ENCODE assay signal across 17 cellular contexts in the genomic region with DNA sequence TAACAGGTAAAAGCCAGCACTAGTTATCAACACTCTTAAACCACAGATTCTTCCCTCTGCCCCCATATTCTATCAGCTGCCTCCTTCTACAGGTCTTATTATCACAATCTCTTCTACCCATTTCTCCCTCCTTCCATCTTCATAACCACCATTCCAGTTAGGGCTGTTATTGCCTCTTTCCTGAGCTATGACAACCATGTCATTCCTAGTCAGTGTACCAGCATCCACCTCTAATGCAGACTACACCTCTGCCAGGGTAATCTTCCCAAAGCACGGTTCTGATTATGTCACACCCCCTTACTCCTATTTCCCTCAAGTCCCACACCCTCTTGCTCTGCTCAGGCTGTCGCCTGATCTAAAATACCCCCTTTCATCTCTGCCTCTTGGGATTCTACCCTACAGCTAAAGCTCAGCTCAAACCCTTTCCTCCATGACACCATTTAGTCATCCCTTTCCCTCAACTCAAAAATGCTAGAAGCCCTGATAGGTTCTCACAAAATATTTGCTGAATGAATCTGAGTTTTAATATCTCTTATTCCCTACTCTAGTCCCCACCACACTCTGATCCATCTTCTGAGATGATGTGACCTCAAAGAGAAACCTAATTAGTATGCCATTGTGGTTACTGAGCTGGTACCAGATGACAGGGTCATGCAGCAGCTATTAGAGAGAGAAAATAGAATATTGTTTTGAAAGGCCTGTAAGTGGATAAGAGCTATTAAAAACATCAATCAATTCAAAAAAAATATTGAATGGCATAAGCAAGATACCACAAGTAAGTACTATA. TPM values are rescaled to one million over a fixed set of nuclear protein-coding genes. Genes with fewer than 3 reads are reported as not detected.
A peak's percentile ranks its signal among the peaks of the same experiment; 100 is the strongest.
DNase-seq lines count a peak whose midpoint lies in the region; ATAC-seq and TF ChIP-seq lines count a peak whose summit lies in the region.
"Had no signal": no experiment of that assay in that cellular context is flagged by ENCODE, and none has a peak within 500 bp of the region (broad histone marks: within the 10 kb centered on the region; RNA-seq: fewer than 3 reads in every experiment).

No MANE protein-coding gene starts in this region.

- no peak overlapping the region for H2AFZ ChIP-seq in OCI-LY3 (ENCODE audit: low read depth, low read length)

- TF ChIP-seq CTCF in OCI-LY3 (IDR thresholded peaks at IDR 0.05; ENCODE audit: low read depth, low read length) (no peak), esophagus squamous epithelium (IDR thresholded peaks at IDR 0.05) (no peak)

- H4K20me1 ChIP-seq in OCI-LY3 (ENCODE audit: insufficient read depth, low read length): peaks cover 16% of the 10 kb centered on the region

- peaks cover 69% of the 10 kb centered on the region for H3K79me2 ChIP-seq in OCI-LY3 (ENCODE audit: low read length)

- H3K27me3 ChIP-seq in OCI-LY3 (ENCODE audit: low read depth, low read length) (no peaks in the 10 kb centered on the region), esophagus squamous epithelium (no peaks in the 10 kb centered on the region)

- no peak overlapping the region for H3K4me3 ChIP-seq in OCI-LY3 (ENCODE audit: low read length)
- no peak overlapping the region for H3K4me3 ChIP-seq in esophagus squamous epithelium

- H3K36me3 Mint-ChIP-seq in activated CD4-positive, alpha-beta T cell treated with anti-CD3 and anti-CD28 coated beads, Interleukin-2, amount 10 ng/mL, durations not matched to agents 7 days and 5 days (ENCODE audit: low read depth): peaks cover 35% of the 10 kb centered on the region
- H3K36me3 Mint-ChIP-seq in dendritic cell treated with granulocyte-macrophage colony-stimulating factor and Interleukin-4, amounts not matched to agents 40 ng/mL and 50 ng/mL, for 4 days (ENCODE audit: low read depth): peaks cover 41% of the 10 kb centered on the region
- peaks cover 70% of the 10 kb centered on the region for H3K36me3 Mint-ChIP-seq in stimulated activated effector memory CD8-positive, alpha-beta T cell treated with anti-CD3 and anti-CD28 coated beads, Interleukin-12 subunit alpha, Interleukin-12 subunit beta, amount 100 ng/mL, for 72 hours
- H3K36me3 Mint-ChIP-seq: naive B cell had no signal

- 79 to 89% methylated on average over 2 of the region's 2 CpGs for WGBS in esophagus squamous epithelium, 2 donors

- peaks cover 14% of the 10 kb centered on the region for H3K4me1 ChIP-seq in OCI-LY3 (ENCODE audit: low read length)
- peaks cover 0 to 28% (median 0%) of the 10 kb centered on the region in 3 donors for H3K4me1 ChIP-seq in esophagus squamous epithelium

- ATAC-seq in stimulated activated effector memory CD8-positive, alpha-beta T cell treated with anti-CD3 and anti-CD28 coated beads, Interleukin-12 subunit alpha, Interleukin-12 subunit beta, amount 100 ng/mL, for 72 hours: peak; percentile 85
- no peak for ATAC-seq in GM21526 (IDR thresholded peaks at IDR 0.05; ENCODE audit: low FRiP score, unreplicated experiment)
- ATAC-seq: left lobe of liver had no signal

- POLR2A ChIA-PET in activated CD4-positive, alpha-beta T cell treated with anti-CD3 and anti-CD28 coated beads, Interleukin-2, amount 10 ng/mL, durations not matched to agents 7 days and 5 days (lab: Charles Lee): interaction anchor here (0.6 kb wide), 2 partner anchors 15 to 41 kb away, joined by 3 to 5 read pairs; no protein-coding TSS in a partner anchor

- H3K27ac Mint-ChIP-seq in activated CD4-positive, alpha-beta T cell treated with anti-CD3 and anti-CD28 coated beads, Interleukin-2, amount 10 ng/mL, durations not matched to agents 7 days and 5 days: peak overlapping the region; percentile 6
- H3K27ac Mint-ChIP-seq in dendritic cell treated with granulocyte-macrophage colony-stimulating factor and Interleukin-4, amounts not matched to agents 40 ng/mL and 50 ng/mL, for 4 days: peak overlapping the region; percentile 12
- H3K27ac Mint-ChIP-seq in stimulated activated effector memory CD8-positive, alpha-beta T cell treated with anti-CD3 and anti-CD28 coated beads, Interleukin-12 subunit alpha, Interleukin-12 subunit beta, amount 100 ng/mL, for 72 hours: no peak overlapping the region

- H3K9me3 Mint-ChIP-seq in activated CD4-positive, alpha-beta T cell treated with anti-CD3 and anti-CD28 coated beads, Interleukin-2, amount 10 ng/mL, durations not matched to agents 7 days and 5 days: no peaks in the 10 kb centered on the region
- H3K9me3 Mint-ChIP-seq in dendritic cell treated with granulocyte-macrophage colony-stimulating factor and Interleukin-4, amounts not matched to agents 40 ng/mL and 50 ng/mL, for 4 days: no peaks in the 10 kb centered on the region
- H3K9me3 Mint-ChIP-seq in stimulated activated effector memory CD8-positive, alpha-beta T cell treated with anti-CD3 and anti-CD28 coated beads, Interleukin-12 subunit alpha, Interleukin-12 subunit beta, amount 100 ng/mL, for 72 hours: no peaks in the 10 kb centered on the region
- H3K9me3 Mint-ChIP-seq: naive B cell had no signal

- no peaks in the 10 kb centered on the region for H3K27me3 Mint-ChIP-seq in activated CD4-positive, alpha-beta T cell treated with anti-CD3 and anti-CD28 coated beads, Interleukin-2, amount 10 ng/mL, durations not matched to agents 7 days and 5 days
- H3K27me3 Mint-ChIP-seq in dendritic cell treated with granulocyte-macrophage colony-stimulating factor and Interleukin-4, amounts not matched to agents 40 ng/mL and 50 ng/mL, for 4 days: no peaks in the 10 kb centered on the region
- H3K27me3 Mint-ChIP-seq: naive B cell had no signal

- H3K9me3 ChIP-seq in OCI-LY3 (ENCODE audit: insufficient read depth, low read length) (no peaks in the 10 kb centered on the region), esophagus squamous epithelium (no peaks in the 10 kb centered on the region)

- H3K36me3 ChIP-seq in OCI-LY3 (replicated peaks; ENCODE audit: low read depth, low read length): peaks cover 30% of the 10 kb centered on the region
- peaks cover 0 to 45% (median 0%) of the 10 kb centered on the region in 3 donors for H3K36me3 ChIP-seq in esophagus squamous epithelium

- H3K4me3 Mint-ChIP-seq in activated CD4-positive, alpha-beta T cell treated with anti-CD3 and anti-CD28 coated beads, Interleukin-2, amount 10 ng/mL, durations not matched to agents 7 days and 5 days: no peak overlapping the region
- H3K4me3 Mint-ChIP-seq in dendritic cell treated with granulocyte-macrophage colony-stimulating factor and Interleukin-4, amounts not matched to agents 40 ng/mL and 50 ng/mL, for 4 days: no peak overlapping the region
- H3K4me3 Mint-ChIP-seq in stimulated activated effector memory CD8-positive, alpha-beta T cell treated with anti-CD3 and anti-CD28 coated beads, Interleukin-12 subunit alpha, Interleukin-12 subunit beta, amount 100 ng/mL, for 72 hours: no peak overlapping the region
- H3K4me3 Mint-ChIP-seq: naive B cell had no signal

- H3K9ac ChIP-seq in OCI-LY3 (ENCODE audit: low read length): no peak overlapping the region

- no peak for TF ChIP-seq POLR2A in esophagus squamous epithelium (IDR thresholded peaks at IDR 0.05)

- H3K4me1 Mint-ChIP-seq in activated CD4-positive, alpha-beta T cell treated with anti-CD3 and anti-CD28 coated beads, Interleukin-2, amount 10 ng/mL, durations not matched to agents 7 days and 5 days: peaks cover 26% of the 10 kb centered on the region
- H3K4me1 Mint-ChIP-seq in dendritic cell treated with granulocyte-macrophage colony-stimulating factor and Interleukin-4, amounts not matched to agents 40 ng/mL and 50 ng/mL, for 4 days (ENCODE audit: low read depth): peaks cover 11% of the 10 kb centered on the region
- H3K4me1 Mint-ChIP-seq in stimulated activated effector memory CD8-positive, alpha-beta T cell treated with anti-CD3 and anti-CD28 coated beads, Interleukin-12 subunit alpha, Interleukin-12 subunit beta, amount 100 ng/mL, for 72 hours: peaks cover 13% of the 10 kb centered on the region
- H3K4me1 Mint-ChIP-seq: naive B cell had no signal

- CTCF ChIA-PET in activated CD4-positive, alpha-beta T cell treated with anti-CD3 and anti-CD28 coated beads, Interleukin-2, amount 10 ng/mL, durations not matched to agents 7 days and 5 days (lab: Charles Lee): interaction anchor here (0.7 to 2.8 kb wide), 8 partner anchors 19 to 68 kb away, joined by 3 to 11 read pairs (median 4); no protein-coding TSS in a partner anchor

- peak overlapping the region; percentile 25 for H3K4me2 ChIP-seq in OCI-LY3 (ENCODE audit: low read length)

- intact Hi-C loops in dendritic cell treated with granulocyte-macrophage colony-stimulating factor and Interleukin-4, amounts not matched to agents 40 ng/mL and 50 ng/mL, for 4 days (cut with micrococcal nuclease): no loop called here
- intact Hi-C loops in esophagus squamous epithelium (cut with DNase I): no loop called here

- no peak for DNase-seq in activated CD4-positive, alpha-beta T cell treated with anti-CD3 and anti-CD28 coated beads, Interleukin-2, amount 10 ng/mL, durations not matched to agents 7 days and 5 days
- DNase-seq in activated CD4-positive, alpha-beta T cell treated with anti-CD3 and anti-CD28 coated beads, Interleukin-2, amount 50 U/mL, for 48 hours: no peak
- no peak for DNase-seq in stimulated activated effector memory CD8-positive, alpha-beta T cell treated with anti-CD3 and anti-CD28 coated beads, Interleukin-12 subunit alpha, Interleukin-12 subunit beta, amount 100 ng/mL, for 72 hours (ENCODE audit: low spot score in 2 of 2)
- no peak for DNase-seq in NCI-H2227 treated with DMSO at 0.1 percent for 48 hours (lab: John Stamatoyannopoulos, UW)
- DNase-seq in esophagus squamous epithelium (lab: John Stamatoyannopoulos, UW): no peak
- DNase-seq: ACHN; activated CD4-positive, alpha-beta T cell treated with anti-CD3 and anti-CD28 coated beads, Interleukin-2, amount 50 U/mL, for 4 hours; activated effector memory CD4-positive, alpha-beta T cell treated with Interleukin-2 at 50 U/mL for 16 hours; aorta; Calu3; naive B cell; stimulated activated CD4-positive, alpha-beta T cell treated with anti-CD3 and anti-CD28 coated beads, Interleukin-15, amount 100 ng/mL, for 24 hours had no signal

- H3K27ac ChIP-seq in OCI-LY3 (ENCODE audit: low read length) (0 out of 2 replicates have a peak overlapping the region, but pooled peaks have one; percentile 21), esophagus squamous epithelium (no peak overlapping the region)

RNA-seq across cellular contexts. Expression of a gene that starts 11.7 kb away (rescaled TPM):
- 100 to 1,000 TPM; 177 to 183 TPM for total RNA-seq in activated CD4-positive, alpha-beta T cell treated with anti-CD3 and anti-CD28 coated beads, Interleukin-2, amount 10 ng/mL, durations not matched to agents 7 days and 5 days
- 10 to 100 TPM; 20.1 to 44.7 (median 33.6) TPM for total RNA-seq in esophagus squamous epithelium

RNA-seq across cellular contexts. Expression of a gene that starts 40.8 kb away (rescaled TPM):
- total RNA-seq in activated CD4-positive, alpha-beta T cell treated with anti-CD3 and anti-CD28 coated beads, Interleukin-2, amount 10 ng/mL, durations not matched to agents 7 days and 5 days: not detected
- total RNA-seq in esophagus squamous epithelium: not detected

RNA-seq across cellular contexts. Expression of a gene that starts 43.8 kb away (rescaled TPM):
- total RNA-seq in activated CD4-positive, alpha-beta T cell treated with anti-CD3 and anti-CD28 coated beads, Interleukin-2, amount 10 ng/mL, durations not matched to agents 7 days and 5 days: 10 to 100 TPM in 1 of 2 experiments, 1 to 10 TPM in 1; 8.7 to 10.1 TPM
- 1 to 10 TPM; 1.5 to 5.7 (median 2.6) TPM for total RNA-seq in esophagus squamous epithelium

RNA-seq across cellular contexts. Expression of a gene that starts 51.9 kb away (rescaled TPM):
- not detected for total RNA-seq in activated CD4-positive, alpha-beta T cell treated with anti-CD3 and anti-CD28 coated beads, Interleukin-2, amount 10 ng/mL, durations not matched to agents 7 days and 5 days
- total RNA-seq in esophagus squamous epithelium: 10 to 100 TPM in 3 of 4 donors, 1 to 10 TPM in 1; 4.7 to 42.2 (median 18.6) TPM
- total RNA-seq: left lobe of liver, subcutaneous adipose tissue had no signal
